ENCODE assay signal across 21 cellular contexts in genomic region chr7:37571806-37572205, GRCh38.
"Had no signal": no experiment of that assay in that cellular context is flagged by ENCODE, and none has a peak within 500 bp of the region (broad histone marks: within the 10 kb centered on the region; RNA-seq: fewer than 3 reads in every experiment).

No MANE protein-coding gene starts in this region.

- H3K4me3 ChIP-seq: colonic mucosa, esophagus squamous epithelium, heart right ventricle, lung, pancreas, right lobe of liver, thoracic aorta, transverse colon, upper lobe of right lung, uterus had no signal

- DNase-seq: colonic mucosa; effector CD8-positive, alpha-beta T cell; endodermal cell; esophagus squamous epithelium; foreskin melanocyte; glutamatergic neuron; heart right ventricle; hippocampal formation; pancreas; right lobe of liver; small intestine; stimulated activated CD4-positive, alpha-beta T cell treated with anti-CD3 and anti-CD28 coated beads, Interleukin-15, amount 100 ng/mL, for 24 hours; stimulated activated CD4-positive, alpha-beta T cell treated with anti-CD3 and anti-CD28 coated beads, Interleukin-2, amount 100 ng/mL, for 48 hours; stimulated activated naive B cell treated with anti-CD40 and anti-IgM and Interleukin-4, amounts not matched to agents 10 μg/mL and 1 μg/mL and 100 μg/mL, for 72 hours; transverse colon; upper lobe of right lung; uterus had no signal

- ATAC-seq: heart right ventricle; left lobe of liver; natural killer cell treated with Interleukin-12 subunit alpha and Interleukin-12 subunit beta and Interleukin-15 and Interleukin-18, amount 100 ng/mL, for 72 hours; pancreas; right lobe of liver; upper lobe of right lung had no signal
